ENCODE assay signal across 8 cellular contexts in the genomic region with DNA sequence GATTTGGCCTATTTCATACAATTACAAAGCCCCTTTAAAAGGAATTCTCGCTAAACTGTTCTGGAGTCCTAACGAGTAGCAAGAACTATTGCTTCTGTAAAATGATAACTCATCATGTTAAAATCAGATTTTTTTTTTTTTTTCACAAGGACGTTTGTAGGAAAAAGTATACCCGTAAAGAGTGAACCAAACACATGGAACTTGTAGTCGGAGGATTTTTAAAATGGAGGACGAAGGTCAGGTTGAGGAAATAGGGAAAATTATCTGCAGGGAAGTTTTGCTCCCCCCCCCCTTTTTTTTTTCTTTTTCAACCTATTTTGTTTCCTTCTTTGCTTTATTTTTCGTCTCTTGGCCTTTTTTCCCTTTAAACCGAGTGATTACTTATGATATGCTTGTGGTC. TPM values are rescaled to one million over a fixed set of nuclear protein-coding genes. Genes with fewer than 3 reads are reported as not detected.
DNase-seq lines count a peak whose midpoint lies in the region; ATAC-seq and TF ChIP-seq lines count a peak whose summit lies in the region.

No MANE protein-coding gene starts in this region.

- H3K4me2 ChIP-seq in GM23248 (ENCODE audit: unreplicated experiment), result peak overlapping the region; percentile 100

- H3K9me2 ChIP-seq in GM23248 (ENCODE audit: insufficient read depth), result no peaks in the 10 kb centered on the region

- in situ Hi-C loops in GM23248 (cut with MboI), result no loop called here

- 2 to 4% methylated on average over 8 of the region's 8 CpGs for WGBS in GM23248 (ENCODE audit: low coverage in 1 of 2, low lambda C conversion rate in 2 of 2, missing lambda C conversion rate in 2 of 2), 2 experiments

- BruUV-seq in A673 (replicated peaks; lab: Mats Ljungman, UMichigan), result no TSS peak

- POLR2A ChIA-PET in A673 (lab: Charles Lee; ENCODE audit: low non-redundant PET), result interaction anchor here (0.6 to 0.8 kb wide), 2 partner anchors 56 to 79 kb away, joined by 3 read pairs; no protein-coding TSS in a partner anchor

- H2AFZ ChIP-seq in GM23248, result peak overlapping the region; percentile 76

- peak; percentile 70 for DNase-seq in A673 (ENCODE audit: low spot score)
- peak; percentile 52 for DNase-seq in GM23248
- peak; percentile 5 for DNase-seq in fibroblast of gingiva (ENCODE audit: low read depth)
- no peak for DNase-seq in NK-92 treated with Interleukin-12 subunit alpha and Interleukin-12 subunit beta, amount 100 ng/mL, for 24 hours (lab: John Stamatoyannopoulos, UW)

- H3K4me3 ChIP-seq in A673 (ENCODE audit: low read depth, low read length, poor library complexity, severe bottlenecking) (peak overlapping the region; percentile 62), GM23248 (peak overlapping the region; percentile 87), rectal smooth muscle tissue (ENCODE audit: low read length) (peak overlapping the region; percentile 78)

- CTCF ChIA-PET in A673 (lab: Charles Lee), result no interaction called here

- H3K9me3 ChIP-seq in A673 (ENCODE audit: low read depth, low read length, poor library complexity, severe bottlenecking) (peaks cover 7% of the 10 kb centered on the region), GM23248 (ENCODE audit: low read depth) (no peaks in the 10 kb centered on the region)

- peaks cover 5% of the 10 kb centered on the region for H3F3A ChIP-seq in GM23248 (ENCODE audit: insufficient read depth)

- H3K36me3 ChIP-seq in A673 (ENCODE audit: insufficient read depth, low read length, poor library complexity, severe bottlenecking) (peaks cover 42% of the 10 kb centered on the region), GM23248 (ENCODE audit: low read depth) (peaks cover 10% of the 10 kb centered on the region), rectal smooth muscle tissue (ENCODE audit: control insufficient read depth, insufficient read depth, low read length) (no peaks in the 10 kb centered on the region)

- no peaks in the 10 kb centered on the region for H3K27me3 ChIP-seq in A673 (replicated peaks; ENCODE audit: insufficient read depth, low read depth, low read length, poor library complexity)
- no peaks in the 10 kb centered on the region for H3K27me3 ChIP-seq in GM23248 (replicated peaks; ENCODE audit: insufficient read depth)
- no peaks in the 10 kb centered on the region for H3K27me3 ChIP-seq in rectal smooth muscle tissue (ENCODE audit: control insufficient read depth, insufficient read depth, low read length)

- peak overlapping the region; percentile 93 for H3K27ac ChIP-seq in A673 (ENCODE audit: low read depth, low read length, poor library complexity, severe bottlenecking)
- peak overlapping the region; percentile 97 for H3K27ac ChIP-seq in GM23248
- peak overlapping the region; percentile 81 for H3K27ac ChIP-seq in rectal smooth muscle tissue (ENCODE audit: low read depth, low read length)

- no peak for TF ChIP-seq CTCF in A673 (conservative IDR thresholded peaks at IDR 0.05; ENCODE audit: low read depth, low read length)

- H3K79me2 ChIP-seq in GM23248 (ENCODE audit: insufficient read depth), result peaks cover 49% of the 10 kb centered on the region

- intact Hi-C loops in A673 (cut with micrococcal nuclease; ENCODE audit: unreplicated experiment), result loop anchor here (2.0 to 5.0 kb wide), 2 partner anchors 104 to 129 kb away; no protein-coding TSS in a partner anchor

- ATAC-seq in SK-N-SH treated with all-trans-retinoic acid at 6 μM for 48 hours (no peak), GM19023 (IDR thresholded peaks at IDR 0.05; ENCODE audit: unreplicated experiment) (no peak), HG03457 (IDR thresholded peaks at IDR 0.05; ENCODE audit: unreplicated experiment) (no peak)

- H3K4me1 ChIP-seq in A673 (ENCODE audit: insufficient read depth, low read length, poor library complexity, severe bottlenecking) (peaks cover 43% of the 10 kb centered on the region), GM23248 (ENCODE audit: insufficient read depth) (peaks cover 6% of the 10 kb centered on the region; the same call in 1 of the 2 replicates), rectal smooth muscle tissue (ENCODE audit: control insufficient read depth, insufficient read depth, low read length) (peaks cover 6% of the 10 kb centered on the region)

- H4K20me1 ChIP-seq in GM23248 (ENCODE audit: insufficient read depth), result no peaks in the 10 kb centered on the region

- H3K9ac ChIP-seq in GM23248 (peak overlapping the region; percentile 97), rectal smooth muscle tissue (ENCODE audit: low read length) (no peak overlapping the region)

TF ChIP-seq in SK-N-SH treated with all-trans-retinoic acid at 6 μM for 48 hours, 23 proteins besides CTCF, POLR2A, EP300 and RAD21:
- TF ChIP-seq CSDC2 (CRISPR knock-in tag; IDR thresholded peaks at IDR 0.05) (no peak), ZNF70 (CRISPR knock-in tag; IDR thresholded peaks at IDR 0.05) (no peak), ZNF8 (CRISPR knock-in tag; IDR thresholded peaks at IDR 0.05) (no peak)
- TF ChIP-seq, protein P1, sequence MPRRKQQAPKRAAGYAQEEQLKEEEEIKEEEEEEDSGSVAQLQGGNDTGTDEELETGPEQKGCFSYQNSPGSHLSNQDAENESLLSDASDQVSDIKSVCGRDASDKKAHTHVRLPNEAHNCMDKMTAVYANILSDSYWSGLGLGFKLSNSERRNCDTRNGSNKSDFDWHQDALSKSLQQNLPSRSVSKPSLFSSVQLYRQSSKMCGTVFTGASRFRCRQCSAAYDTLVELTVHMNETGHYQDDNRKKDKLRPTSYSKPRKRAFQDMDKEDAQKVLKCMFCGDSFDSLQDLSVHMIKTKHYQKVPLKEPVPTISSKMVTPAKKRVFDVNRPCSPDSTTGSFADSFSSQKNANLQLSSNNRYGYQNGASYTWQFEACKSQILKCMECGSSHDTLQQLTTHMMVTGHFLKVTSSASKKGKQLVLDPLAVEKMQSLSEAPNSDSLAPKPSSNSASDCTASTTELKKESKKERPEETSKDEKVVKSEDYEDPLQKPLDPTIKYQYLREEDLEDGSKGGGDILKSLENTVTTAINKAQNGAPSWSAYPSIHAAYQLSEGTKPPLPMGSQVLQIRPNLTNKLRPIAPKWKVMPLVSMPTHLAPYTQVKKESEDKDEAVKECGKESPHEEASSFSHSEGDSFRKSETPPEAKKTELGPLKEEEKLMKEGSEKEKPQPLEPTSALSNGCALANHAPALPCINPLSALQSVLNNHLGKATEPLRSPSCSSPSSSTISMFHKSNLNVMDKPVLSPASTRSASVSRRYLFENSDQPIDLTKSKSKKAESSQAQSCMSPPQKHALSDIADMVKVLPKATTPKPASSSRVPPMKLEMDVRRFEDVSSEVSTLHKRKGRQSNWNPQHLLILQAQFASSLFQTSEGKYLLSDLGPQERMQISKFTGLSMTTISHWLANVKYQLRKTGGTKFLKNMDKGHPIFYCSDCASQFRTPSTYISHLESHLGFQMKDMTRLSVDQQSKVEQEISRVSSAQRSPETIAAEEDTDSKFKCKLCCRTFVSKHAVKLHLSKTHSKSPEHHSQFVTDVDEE (CRISPR knock-in tag; IDR thresholded peaks at IDR 0.05), result 0 out of 2 replicates have a peak, but pooled peaks have one; percentile 20
TF ChIP-seq in SK-N-SH treated with all-trans-retinoic acid at 6 μM for 48 hours: peak in this region for 1.

RNA-seq across cellular contexts. Expression of a gene that starts 1.0 kb away (rescaled TPM):
- 305 and 307 TPM in 2 replicates for total RNA-seq in A673 (2021)
- 92.3 and 113 TPM in 2 replicates for total RNA-seq in GM23248 (2014; rRNA removed; shearing (Covaris generic))
- 105 and 111 TPM in 2 replicates for polyA plus RNA-seq in GM23248 (2016; fragmentation: Nextera tagmentation; extraction: Ambion mirVana)
